Comparison of ENCODE assay signal across 11 cellular contexts in genomic region chr6:89239338-89239737, GRCh38. TPM values are rescaled to one million over a fixed set of nuclear protein-coding genes. Genes with fewer than 3 reads are reported as not detected.
DNase-seq lines count a peak whose midpoint lies in the region; ATAC-seq and TF ChIP-seq lines count a peak whose summit lies in the region.
"Had no signal": no experiment of that assay in that cellular context is flagged by ENCODE, and none has a peak within 500 bp of the region (broad histone marks: within the 10 kb centered on the region; RNA-seq: fewer than 3 reads in every experiment).

No MANE protein-coding gene starts in this region.

- no peaks in the 10 kb centered on the region for H3K36me3 ChIP-seq in mesendoderm (ENCODE audit: control insufficient read depth, insufficient read depth, low read length)
- no peaks in the 10 kb centered on the region for H3K36me3 ChIP-seq in tibial nerve
- H3K36me3 ChIP-seq in lower lobe of right lung = no peaks in the 10 kb centered on the region
- H3K36me3 ChIP-seq: stomach had no signal

- no peak overlapping the region for H3K9ac ChIP-seq in mesendoderm (ENCODE audit: low read length)

- no peak overlapping the region for H3K18ac ChIP-seq in mesendoderm (ENCODE audit: low read length)

- TF ChIP-seq POLR2A in tibial nerve (IDR thresholded peaks at IDR 0.05) = no peak

- peaks cover 12% of the 10 kb centered on the region for H3K4me1 Mint-ChIP-seq in activated T-helper 17 cell treated with anti-CD3 and anti-CD28 coated beads, Interleukin-2, amount 50 U/mL, for 72 hours

- H2BK5ac ChIP-seq in mesendoderm (ENCODE audit: low read length) = no peak overlapping the region

- H3K27me3 ChIP-seq in mesendoderm (ENCODE audit: insufficient read depth, low read length, poor library complexity) (no peaks in the 10 kb centered on the region), tibial nerve (no peaks in the 10 kb centered on the region), lower lobe of right lung (ENCODE audit: low read depth) (no peaks in the 10 kb centered on the region)
- H3K27me3 ChIP-seq: stomach had no signal

- TF ChIP-seq CTCF in HFF-Myc (IDR thresholded peaks at IDR 0.05; ENCODE audit: low read depth, low read length, missing control alignments) (peak; percentile 46), tibial nerve (IDR thresholded peaks at IDR 0.05) (peak in 1 of 5 experiments; percentile 5), lower lobe of right lung (IDR thresholded peaks at IDR 0.05) (no peak)

- intact Hi-C loops in lower lobe of right lung (cut with DNase I) = no loop called here

- H3K79me2 ChIP-seq in mesendoderm (ENCODE audit: control insufficient read depth, insufficient read depth, low read length) = no peaks in the 10 kb centered on the region

- H3K79me1 ChIP-seq in mesendoderm (ENCODE audit: low read length) = no peaks in the 10 kb centered on the region

- H3K27me3 Mint-ChIP-seq in activated T-helper 17 cell treated with anti-CD3 and anti-CD28 coated beads, Interleukin-2, amount 50 U/mL, for 72 hours = peaks cover 17% of the 10 kb centered on the region

- DNase-seq in DMS53 (lab: John Stamatoyannopoulos, UW) (peak; percentile 20), DMS53 treated with DMSO at 0.1 percent for 48 hours (lab: John Stamatoyannopoulos, UW; ENCODE audit: unreplicated experiment) (no peak), HFF-Myc (ENCODE audit: extremely low read depth, low read depth) (no peak), mesendoderm (peak; percentile 38), GM03348 (ENCODE audit: low spot score) (no peak), tibial nerve (ENCODE audit: low spot score in 2 of 2) (no peak), lower lobe of right lung (no peak)
- DNase-seq: stomach had no signal

- peak; percentile 52 for ATAC-seq in activated T-helper 17 cell treated with anti-CD3 and anti-CD28 coated beads, Interleukin-2, amount 50 U/mL, for 72 hours (replicated peaks)
- ATAC-seq in lower lobe of right lung = no peak

- no peak overlapping the region for H3K4me3 Mint-ChIP-seq in activated T-helper 17 cell treated with anti-CD3 and anti-CD28 coated beads, Interleukin-2, amount 50 U/mL, for 72 hours

- H3K4ac ChIP-seq in mesendoderm (ENCODE audit: low read depth, low read length) = no peak overlapping the region

- no peak for TF ChIP-seq EP300 in tibial nerve (IDR thresholded peaks at IDR 0.05)

- H3K27ac ChIP-seq in mesendoderm (ENCODE audit: low read depth, low read length) (no peak overlapping the region), tibial nerve (no peak overlapping the region), lower lobe of right lung (no peak overlapping the region)
- H3K27ac ChIP-seq: A549, stomach had no signal

- no peak overlapping the region for H4K8ac ChIP-seq in mesendoderm (ENCODE audit: low read depth, low read length)

- H3K4me2 ChIP-seq in mesendoderm (ENCODE audit: low read length) = no peak overlapping the region
- H3K4me2 ChIP-seq: A549 had no signal

- H2BK15ac ChIP-seq in mesendoderm (replicated peaks; ENCODE audit: low read depth) = no peak overlapping the region

- no peak overlapping the region for H3K23ac ChIP-seq in mesendoderm (ENCODE audit: low read length)

- no peak overlapping the region for H4K5ac ChIP-seq in mesendoderm (ENCODE audit: low read length)

- H3K4me1 ChIP-seq in mesendoderm (ENCODE audit: control insufficient read depth, low read depth, low read length) = no peaks in the 10 kb centered on the region
- H3K4me1 ChIP-seq in tibial nerve = peaks cover 0 to 7% (median 0%) of the 10 kb centered on the region in 4 donors
- H3K4me1 ChIP-seq in lower lobe of right lung = no peaks in the 10 kb centered on the region
- H3K4me1 ChIP-seq: A549 had no signal

- no peak overlapping the region for H3K56ac ChIP-seq in mesendoderm (ENCODE audit: low read length)

- peaks cover 0 to 4% (median 0%) of the 10 kb centered on the region in 4 donors for H3K9me3 ChIP-seq in tibial nerve
- no peaks in the 10 kb centered on the region for H3K9me3 ChIP-seq in lower lobe of right lung
- H3K9me3 ChIP-seq: A549 had no signal

- H3K36me3 Mint-ChIP-seq in activated T-helper 17 cell treated with anti-CD3 and anti-CD28 coated beads, Interleukin-2, amount 50 U/mL, for 72 hours (ENCODE audit: low read depth) = no peaks in the 10 kb centered on the region

- no peak overlapping the region for H2BK120ac ChIP-seq in mesendoderm (ENCODE audit: low read depth, low read length)

- H3K9me3 Mint-ChIP-seq in activated T-helper 17 cell treated with anti-CD3 and anti-CD28 coated beads, Interleukin-2, amount 50 U/mL, for 72 hours = no peaks in the 10 kb centered on the region

- WGBS in mesendoderm (ENCODE audit: extremely low coverage, insufficient coverage, low lambda C conversion rate) = no CpG with 5 or more reads among the region's 3 CpGs
- 82 to 86% methylated on average over 3 of the region's 3 CpGs for WGBS in tibial nerve, 2 donors

- H3K4me3 ChIP-seq in HFF-Myc (replicated peaks; ENCODE audit: low read depth, low read length) (no peak overlapping the region), mesendoderm (ENCODE audit: low read length) (no peak overlapping the region), tibial nerve (no peak overlapping the region), lower lobe of right lung (no peak overlapping the region)
- H3K4me3 ChIP-seq: A549, lung, stomach had no signal

- H2AK5ac ChIP-seq in mesendoderm (ENCODE audit: low read length) = no peak overlapping the region

- no peak overlapping the region for H3K27ac Mint-ChIP-seq in activated T-helper 17 cell treated with anti-CD3 and anti-CD28 coated beads, Interleukin-2, amount 50 U/mL, for 72 hours

RNA-seq across cellular contexts. Expression of gene GABRR1, which starts 22.2 kb away (rescaled TPM):
- not detected for total RNA-seq in activated T-helper 17 cell treated with anti-CD3 and anti-CD28 coated beads, Interleukin-2, amount 50 U/mL, for 72 hours
- 0.35 TPM for polyA plus RNA-seq in mesendoderm (2013, experiment 1 of 2)
- polyA plus RNA-seq in mesendoderm (2013, experiment 2 of 2) = 0.34 TPM
- total RNA-seq in tibial nerve (not detected), lower lobe of right lung (not detected)
- total RNA-seq: lung had no signal
- polyA plus RNA-seq: A549, lung had no signal

Comparison
In these comparisons a context has a peak if more than half of its experiments do, and no peak if none do; other contexts are left out.
1. DNase-seq: peak in DMS53 (single experiment) and mesendoderm (single experiment); none in DMS53 treated with DMSO at 0.1 percent for 48 hours (single experiment), HFF-Myc (single experiment), GM03348 (single experiment), tibial nerve (0 of 2) and lower lobe of right lung (single experiment).